ENCODE assay signal across 2 cellular contexts in the genomic region with DNA sequence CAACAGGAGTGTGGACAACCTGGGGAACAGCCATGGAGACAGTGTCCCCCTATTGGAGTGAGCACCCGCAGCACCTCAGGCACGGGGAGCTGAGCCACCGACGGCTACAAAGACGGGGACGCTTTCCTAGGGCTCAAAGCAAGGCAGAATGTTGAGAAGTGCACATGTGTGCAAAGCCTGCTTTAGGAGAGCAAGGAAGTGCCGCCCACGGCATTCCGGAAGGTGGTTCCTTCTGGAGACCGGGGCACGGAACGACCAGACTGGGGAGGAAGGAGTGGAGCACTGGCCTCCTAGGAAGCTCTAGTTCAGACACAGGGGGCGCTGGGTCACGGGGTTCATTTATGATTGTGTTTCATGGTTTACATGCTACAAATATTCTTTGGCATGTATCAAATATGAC.
A peak's percentile ranks its signal among the peaks of the same experiment; 100 is the strongest.
TF ChIP-seq lines count a peak whose summit lies in the region.

No MANE protein-coding gene starts in this region.

TF ChIP-seq in K562, 482 proteins besides CTCF, POLR2A, EP300 and RAD21:
- TF ChIP-seq ZNF263 (CRISPR knock-in tag; IDR thresholded peaks at IDR 0.05; ENCODE audit: borderline replicate concordance) (peak; percentile 87), EGR1 (conservative IDR thresholded peaks at IDR 0.05) (0 out of 2 replicates have a peak, but pooled peaks have one; percentile 12), TFAP4 (CRISPR knock-in tag; IDR thresholded peaks at IDR 0.05; ENCODE audit: borderline replicate concordance) (no peak), SRSF9 (IDR thresholded peaks at IDR 0.05; ENCODE audit: borderline replicate concordance, low read depth, low read length) (no peak), ZNF57 (CRISPR knock-in tag; IDR thresholded peaks at IDR 0.05) (no peak), ZNF143 (CRISPR knock-in tag; IDR thresholded peaks at IDR 0.05) (no peak), ZNF347 (CRISPR knock-in tag; IDR thresholded peaks at IDR 0.05; ENCODE audit: low read depth) (no peak), E2F1 (CRISPR knock-in tag; IDR thresholded peaks at IDR 0.05) (no peak), ZNF830 (CRISPR knock-in tag; IDR thresholded peaks at IDR 0.05) (no peak), TAL1 (IDR thresholded peaks at IDR 0.05) (no peak), CEBPZ (IDR thresholded peaks at IDR 0.05; ENCODE audit: borderline replicate concordance, low read depth, low read length) (no peak), ZNF644 (tag; IDR thresholded peaks at IDR 0.05; ENCODE audit: low read depth) (no peak), ARNT (IDR thresholded peaks at IDR 0.05) (no peak)
- TF ChIP-seq, protein P1, sequence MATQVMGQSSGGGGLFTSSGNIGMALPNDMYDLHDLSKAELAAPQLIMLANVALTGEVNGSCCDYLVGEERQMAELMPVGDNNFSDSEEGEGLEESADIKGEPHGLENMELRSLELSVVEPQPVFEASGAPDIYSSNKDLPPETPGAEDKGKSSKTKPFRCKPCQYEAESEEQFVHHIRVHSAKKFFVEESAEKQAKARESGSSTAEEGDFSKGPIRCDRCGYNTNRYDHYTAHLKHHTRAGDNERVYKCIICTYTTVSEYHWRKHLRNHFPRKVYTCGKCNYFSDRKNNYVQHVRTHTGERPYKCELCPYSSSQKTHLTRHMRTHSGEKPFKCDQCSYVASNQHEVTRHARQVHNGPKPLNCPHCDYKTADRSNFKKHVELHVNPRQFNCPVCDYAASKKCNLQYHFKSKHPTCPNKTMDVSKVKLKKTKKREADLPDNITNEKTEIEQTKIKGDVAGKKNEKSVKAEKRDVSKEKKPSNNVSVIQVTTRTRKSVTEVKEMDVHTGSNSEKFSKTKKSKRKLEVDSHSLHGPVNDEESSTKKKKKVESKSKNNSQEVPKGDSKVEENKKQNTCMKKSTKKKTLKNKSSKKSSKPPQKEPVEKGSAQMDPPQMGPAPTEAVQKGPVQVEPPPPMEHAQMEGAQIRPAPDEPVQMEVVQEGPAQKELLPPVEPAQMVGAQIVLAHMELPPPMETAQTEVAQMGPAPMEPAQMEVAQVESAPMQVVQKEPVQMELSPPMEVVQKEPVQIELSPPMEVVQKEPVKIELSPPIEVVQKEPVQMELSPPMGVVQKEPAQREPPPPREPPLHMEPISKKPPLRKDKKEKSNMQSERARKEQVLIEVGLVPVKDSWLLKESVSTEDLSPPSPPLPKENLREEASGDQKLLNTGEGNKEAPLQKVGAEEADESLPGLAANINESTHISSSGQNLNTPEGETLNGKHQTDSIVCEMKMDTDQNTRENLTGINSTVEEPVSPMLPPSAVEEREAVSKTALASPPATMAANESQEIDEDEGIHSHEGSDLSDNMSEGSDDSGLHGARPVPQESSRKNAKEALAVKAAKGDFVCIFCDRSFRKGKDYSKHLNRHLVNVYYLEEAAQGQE (CRISPR knock-in tag; IDR thresholded peaks at IDR 0.05; ENCODE audit: low read depth) = no peak
TF ChIP-seq in K562: peak in this region for 2.

TF ChIP-seq in HepG2, 621 proteins besides CTCF, POLR2A, EP300 and RAD21:
- TF ChIP-seq ZNF263 (CRISPR knock-in tag; IDR thresholded peaks at IDR 0.05) = peak; percentile 79
- peak; percentile 39; the same call in 1 of the 2 replicates for TF ChIP-seq ZNF687 (CRISPR knock-in tag; IDR thresholded peaks at IDR 0.05)
- TF ChIP-seq, protein P2, sequence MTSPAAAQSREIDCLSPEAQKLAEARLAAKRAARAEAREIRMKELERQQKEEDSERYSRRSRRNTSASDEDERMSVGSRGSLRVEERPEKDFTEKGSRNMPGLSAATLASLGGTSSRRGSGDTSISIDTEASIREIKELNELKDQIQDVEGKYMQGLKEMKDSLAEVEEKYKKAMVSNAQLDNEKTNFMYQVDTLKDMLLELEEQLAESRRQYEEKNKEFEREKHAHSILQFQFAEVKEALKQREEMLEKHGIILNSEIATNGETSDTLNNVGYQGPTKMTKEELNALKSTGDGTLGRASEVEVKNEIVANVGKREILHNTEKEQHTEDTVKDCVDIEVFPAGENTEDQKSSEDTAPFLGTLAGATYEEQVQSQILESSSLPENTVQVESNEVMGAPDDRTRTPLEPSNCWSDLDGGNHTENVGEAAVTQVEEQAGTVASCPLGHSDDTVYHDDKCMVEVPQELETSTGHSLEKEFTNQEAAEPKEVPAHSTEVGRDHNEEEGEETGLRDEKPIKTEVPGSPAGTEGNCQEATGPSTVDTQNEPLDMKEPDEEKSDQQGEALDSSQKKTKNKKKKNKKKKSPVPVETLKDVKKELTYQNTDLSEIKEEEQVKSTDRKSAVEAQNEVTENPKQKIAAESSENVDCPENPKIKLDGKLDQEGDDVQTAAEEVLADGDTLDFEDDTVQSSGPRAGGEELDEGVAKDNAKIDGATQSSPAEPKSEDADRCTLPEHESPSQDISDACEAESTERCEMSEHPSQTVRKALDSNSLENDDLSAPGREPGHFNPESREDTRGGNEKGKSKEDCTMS (CRISPR knock-in tag; conservative IDR thresholded peaks at IDR 0.05) = no peak
- peak; percentile 39; the same call in 1 of the 2 replicates for TF ChIP-seq ZBTB38 (CRISPR knock-in tag; IDR thresholded peaks at IDR 0.05)
- TF ChIP-seq ARID4A (CRISPR knock-in tag; IDR thresholded peaks at IDR 0.05; ENCODE audit: borderline replicate concordance) = peak; percentile 24; the same call in 1 of the 2 replicates
